Comparison of ENCODE assay signal across 15 cellular contexts in genomic region chr10:22588462-22588861, GRCh38.
A peak's percentile ranks its signal among the peaks of the same experiment; 100 is the strongest.
DNase-seq lines count a peak whose midpoint lies in the region; ATAC-seq and TF ChIP-seq lines count a peak whose summit lies in the region.
"Had no signal": no experiment of that assay in that cellular context is flagged by ENCODE, and none has a peak within 500 bp of the region (broad histone marks: within the 10 kb centered on the region; RNA-seq: fewer than 3 reads in every experiment).

No MANE protein-coding gene starts in this region.

- ATAC-seq in CD4-positive, alpha-beta T cell (ENCODE audit: poor library complexity): no peak
- no peak for ATAC-seq in activated T-helper 17 cell treated with anti-CD3 and anti-CD28 coated beads, Interleukin-2, amount 50 U/mL, for 72 hours (replicated peaks)
- ATAC-seq in naive thymus-derived CD4-positive, alpha-beta T cell: no peak
- ATAC-seq in HG03521 (IDR thresholded peaks at IDR 0.05; ENCODE audit: unreplicated experiment): no peak
- ATAC-seq in GM19324 (IDR thresholded peaks at IDR 0.05; ENCODE audit: low FRiP score, unreplicated experiment): no peak

- peaks cover 0 to 8% of the 10 kb centered on the region in 2 donors for H3K4me1 ChIP-seq in naive thymus-derived CD4-positive, alpha-beta T cell (ENCODE audit: control insufficient read depth in 2 of 2, insufficient read depth in 2 of 2, low read length in 2 of 2)

- no peak overlapping the region for H3K4me3 ChIP-seq in naive thymus-derived CD4-positive, alpha-beta T cell (ENCODE audit: low read length)
- H3K4me3 ChIP-seq: BLaER1 treated with 17β-estradiol and CSF1 and Interleukin-3, amounts not matched to agents 10 nM and 100 nM had no signal

- H3K9me3 Mint-ChIP-seq in activated T-cell treated with anti-CD3 and anti-CD28 coated beads, Interleukin-2, amount 50 U/mL, for 24 hours: no peaks in the 10 kb centered on the region
- no peaks in the 10 kb centered on the region for H3K9me3 Mint-ChIP-seq in CD4-positive, alpha-beta T cell
- no peaks in the 10 kb centered on the region for H3K9me3 Mint-ChIP-seq in activated T-helper 17 cell treated with anti-CD3 and anti-CD28 coated beads, Interleukin-2, amount 50 U/mL, for 72 hours
- no peaks in the 10 kb centered on the region for H3K9me3 Mint-ChIP-seq in naive thymus-derived CD4-positive, alpha-beta T cell
- H3K9me3 Mint-ChIP-seq: HFFc6 had no signal

- H3K9me3 ChIP-seq in CD4-positive, alpha-beta T cell (ENCODE audit: control insufficient read depth, low read length): no peaks in the 10 kb centered on the region
- no peaks in the 10 kb centered on the region for H3K9me3 ChIP-seq in naive thymus-derived CD4-positive, alpha-beta T cell (ENCODE audit: control insufficient read depth in 2 of 3, low read length in 3 of 3)
- H3K9me3 ChIP-seq: BLaER1 treated with 17β-estradiol and CSF1 and Interleukin-3, amounts not matched to agents 10 nM and 100 nM had no signal

- CTCF ChIA-PET in CD4-positive, alpha-beta T cell (lab: Charles Lee): no interaction called here
- CTCF ChIA-PET in naive thymus-derived CD4-positive, alpha-beta T cell (lab: Charles Lee): interaction anchor here (1.2 kb wide), 1 partner anchor 8 kb away, joined by 4 read pairs; no protein-coding TSS in a partner anchor

- H3K4me3 Mint-ChIP-seq in activated T-cell treated with anti-CD3 and anti-CD28 coated beads, Interleukin-2, amount 50 U/mL, for 24 hours: no peak overlapping the region
- H3K4me3 Mint-ChIP-seq in CD4-positive, alpha-beta T cell: no peak overlapping the region
- H3K4me3 Mint-ChIP-seq in activated T-helper 17 cell treated with anti-CD3 and anti-CD28 coated beads, Interleukin-2, amount 50 U/mL, for 72 hours: no peak overlapping the region
- no peak overlapping the region for H3K4me3 Mint-ChIP-seq in naive thymus-derived CD4-positive, alpha-beta T cell
- H3K4me3 Mint-ChIP-seq: HFFc6 had no signal

- no peaks in the 10 kb centered on the region for H3K27me3 Mint-ChIP-seq in activated T-cell treated with anti-CD3 and anti-CD28 coated beads, Interleukin-2, amount 50 U/mL, for 24 hours
- no peaks in the 10 kb centered on the region for H3K27me3 Mint-ChIP-seq in CD4-positive, alpha-beta T cell
- no peaks in the 10 kb centered on the region for H3K27me3 Mint-ChIP-seq in activated T-helper 17 cell treated with anti-CD3 and anti-CD28 coated beads, Interleukin-2, amount 50 U/mL, for 72 hours
- H3K27me3 Mint-ChIP-seq in naive thymus-derived CD4-positive, alpha-beta T cell: no peaks in the 10 kb centered on the region

- H3K27ac Mint-ChIP-seq in activated T-cell treated with anti-CD3 and anti-CD28 coated beads, Interleukin-2, amount 50 U/mL, for 24 hours: peak overlapping the region; percentile 15
- peak overlapping the region; percentile 58 for H3K27ac Mint-ChIP-seq in CD4-positive, alpha-beta T cell
- H3K27ac Mint-ChIP-seq in activated T-helper 17 cell treated with anti-CD3 and anti-CD28 coated beads, Interleukin-2, amount 50 U/mL, for 72 hours: peak overlapping the region; percentile 55
- peak overlapping the region in 5 of 9 donors; percentile 6 to 73 (median 33) for H3K27ac Mint-ChIP-seq in naive thymus-derived CD4-positive, alpha-beta T cell
- H3K27ac Mint-ChIP-seq: HFFc6 had no signal

- peaks cover 51% of the 10 kb centered on the region for H3K4me1 Mint-ChIP-seq in activated T-cell treated with anti-CD3 and anti-CD28 coated beads, Interleukin-2, amount 50 U/mL, for 24 hours (ENCODE audit: low read depth)
- H3K4me1 Mint-ChIP-seq in CD4-positive, alpha-beta T cell (ENCODE audit: low read depth): peaks cover 76% of the 10 kb centered on the region
- H3K4me1 Mint-ChIP-seq in activated T-helper 17 cell treated with anti-CD3 and anti-CD28 coated beads, Interleukin-2, amount 50 U/mL, for 72 hours: peaks cover 16% of the 10 kb centered on the region
- H3K4me1 Mint-ChIP-seq in naive thymus-derived CD4-positive, alpha-beta T cell: peaks cover 20 to 78% (median 65%) of the 10 kb centered on the region in 7 donors

- H3K27me3 ChIP-seq in CD4-positive, alpha-beta T cell (ENCODE audit: control insufficient read depth, insufficient read depth, low read length): no peaks in the 10 kb centered on the region
- H3K27me3 ChIP-seq in naive thymus-derived CD4-positive, alpha-beta T cell (ENCODE audit: control insufficient read depth in 2 of 2, insufficient read depth in 2 of 2, low read length in 2 of 2): no peaks in the 10 kb centered on the region
- H3K27me3 ChIP-seq: BLaER1 treated with 17β-estradiol and CSF1 and Interleukin-3, amounts not matched to agents 10 nM and 100 nM had no signal

- peaks cover 4 to 52% (median 19%) of the 10 kb centered on the region in 3 experiments for H3K36me3 ChIP-seq in naive thymus-derived CD4-positive, alpha-beta T cell (ENCODE audit: control insufficient read depth in 2 of 3, insufficient read depth in 3 of 3, low read length in 3 of 3)

- peaks cover 90% of the 10 kb centered on the region for H3K36me3 Mint-ChIP-seq in activated T-cell treated with anti-CD3 and anti-CD28 coated beads, Interleukin-2, amount 50 U/mL, for 24 hours (ENCODE audit: low read depth)
- peaks cover 92% of the 10 kb centered on the region for H3K36me3 Mint-ChIP-seq in CD4-positive, alpha-beta T cell (ENCODE audit: low read depth)
- H3K36me3 Mint-ChIP-seq in activated T-helper 17 cell treated with anti-CD3 and anti-CD28 coated beads, Interleukin-2, amount 50 U/mL, for 72 hours (ENCODE audit: low read depth): peaks cover 91% of the 10 kb centered on the region
- H3K36me3 Mint-ChIP-seq in naive thymus-derived CD4-positive, alpha-beta T cell: peaks cover 13 to 67% (median 28%) of the 10 kb centered on the region in 5 donors

- DNase-seq in activated T-cell treated with anti-CD3 and anti-CD28 coated beads, Interleukin-2, amount 50 U/mL, for 24 hours: no peak
- DNase-seq in activated T-cell treated with anti-CD3 and anti-CD28 coated beads, Interleukin-2, amount 50 U/mL, for 1 hour: no peak
- DNase-seq in CD4-positive, alpha-beta T cell: no peak
- DNase-seq in naive thymus-derived CD4-positive, alpha-beta T cell: no peak
- no peak for DNase-seq in iPS-NIHi7 (ENCODE audit: extremely low spot score)
- DNase-seq: 8988T, AML-193, DMS79, HCEC 1CT, HFFc6, KBM-7 had no signal

- H3K27ac ChIP-seq in CD4-positive, alpha-beta T cell (ENCODE audit: low read depth, low read length): no peak overlapping the region
- no peak overlapping the region for H3K27ac ChIP-seq in naive thymus-derived CD4-positive, alpha-beta T cell (ENCODE audit: low read depth, low read length)
- H3K27ac ChIP-seq: BLaER1 treated with 17β-estradiol and CSF1 and Interleukin-3, amounts not matched to agents 10 nM and 100 nM had no signal

- intact Hi-C loops in CD4-positive, alpha-beta T cell (cut with DNase I, micrococcal nuclease): loop anchor here in 1 of 2 experiments (10.0 kb wide), 1 partner anchor 1094 kb away; no protein-coding TSS in a partner anchor
- intact Hi-C loops in naive thymus-derived CD4-positive, alpha-beta T cell (cut with micrococcal nuclease): loop anchor here (5.0 kb wide), 2 partner anchors 259 to 399 kb away; no protein-coding TSS in a partner anchor

- no peak for TF ChIP-seq CTCF in CD4-positive, alpha-beta T cell (IDR thresholded peaks at IDR 0.05)

- POLR2A ChIA-PET in CD4-positive, alpha-beta T cell (lab: Charles Lee): interaction anchor here (1.2 kb wide), 1 partner anchor 23 kb away, joined by 3 read pairs; no protein-coding TSS in a partner anchor
- POLR2A ChIA-PET in naive thymus-derived CD4-positive, alpha-beta T cell (lab: Charles Lee): interaction anchor here (1.1 kb wide), 1 partner anchor 13 kb away, joined by 3 read pairs; no protein-coding TSS in a partner anchor
